19 cellular contexts compared by ENCODE assay signal in the genomic region with DNA sequence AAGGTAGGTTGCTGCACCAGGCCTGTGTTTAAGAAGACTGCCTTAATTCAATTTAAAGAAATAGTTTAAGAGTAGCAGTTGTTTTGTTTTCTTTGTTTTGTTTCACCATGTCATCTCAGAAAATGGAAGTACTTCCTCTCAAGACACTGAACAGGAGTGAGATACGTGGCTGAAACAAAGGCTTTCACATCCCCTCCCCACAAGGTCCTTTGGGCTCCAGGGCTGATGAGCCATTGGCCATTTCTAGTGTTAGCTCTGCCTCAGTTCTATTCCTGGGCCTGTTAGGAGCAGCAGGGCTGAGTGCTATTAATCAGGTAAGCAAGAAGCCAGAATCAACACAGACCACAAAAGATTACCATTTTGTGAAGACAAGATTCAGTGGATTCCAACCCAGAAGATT.
DNase-seq lines count a peak whose midpoint lies in the region; ATAC-seq, FAIRE-seq and TF ChIP-seq lines count a peak whose summit lies in the region.
"Had no signal": no experiment of that assay in that cellular context is flagged by ENCODE, and none has a peak within 500 bp of the region (broad histone marks: within the 10 kb centered on the region; RNA-seq: fewer than 3 reads in every experiment).

No MANE protein-coding gene starts in this region.

- FAIRE-seq in GM19239 (lab: Jason Lieb, UNC), result peak; percentile 37
- FAIRE-seq: K562 had no signal

- BruUV-seq in Calu3 (replicated peaks; lab: Mats Ljungman, UMichigan), result no TSS peak

- no peaks in the 10 kb centered on the region for H3K4me1 Mint-ChIP-seq in Calu3 (ENCODE audit: low read depth, unreplicated experiment)
- H3K4me1 Mint-ChIP-seq: activated naive CD8-positive, alpha-beta T cell treated with anti-CD3 and anti-CD28 coated beads, Interleukin-2, amount 10 ng/mL, durations not matched to agents 7 days and 5 days had no signal

- no peak overlapping the region for H3K27ac Mint-ChIP-seq in Calu3 (ENCODE audit: unreplicated experiment)
- H3K27ac Mint-ChIP-seq: activated naive CD8-positive, alpha-beta T cell treated with anti-CD3 and anti-CD28 coated beads, Interleukin-2, amount 10 ng/mL, durations not matched to agents 7 days and 5 days; effector memory CD8-positive, alpha-beta T cell; stimulated activated naive B cell treated with anti-CD40 and anti-IgM and Interleukin-4, amounts not matched to agents 10 μg/mL and 1 μg/mL and 100 μg/mL, for 72 hours had no signal

- DNase-seq in GM19239 (ENCODE audit: insufficient read length, low spot score) (no peak), testis (no peak), Calu3 (no peak), NCI-H2081 (lab: John Stamatoyannopoulos, UW) (no peak)
- no peak for DNase-seq in activated CD8-positive, alpha-beta memory T cell treated with anti-CD3 and anti-CD28 coated beads for 24 hours
- DNase-seq: activated CD4-positive, alpha-beta T cell treated with anti-CD3 and anti-CD28 coated beads for 4 hours; activated naive CD8-positive, alpha-beta T cell treated with anti-CD3 and anti-CD28 coated beads, Interleukin-2, amount 10 ng/mL, durations not matched to agents 7 days and 5 days; caudate nucleus; effector memory CD8-positive, alpha-beta T cell; NCI-H1417 treated with DMSO at 0.1 percent for 48 hours; NCI-H446; stimulated activated naive B cell treated with anti-CD40 and anti-IgM and Interleukin-4, amounts not matched to agents 10 μg/mL and 1 μg/mL and 100 μg/mL, for 72 hours; uterus had no signal

- intact Hi-C loops in testis (cut with DNase I; ENCODE audit: low total_unique reads), result no loop called here
- intact Hi-C loops in Calu3 (cut with micrococcal nuclease; ENCODE audit: unreplicated experiment), result no loop called here

- CTCF ChIA-PET in Calu3 (lab: Charles Lee), result interaction anchor here (2.0 kb wide), 1 partner anchor 11 kb away, joined by 5 read pairs; no protein-coding TSS in a partner anchor

- H3K4me3 Mint-ChIP-seq in Calu3 (ENCODE audit: low read depth, unreplicated experiment), result no peak overlapping the region
- H3K4me3 Mint-ChIP-seq: activated naive CD8-positive, alpha-beta T cell treated with anti-CD3 and anti-CD28 coated beads, Interleukin-2, amount 10 ng/mL, durations not matched to agents 7 days and 5 days; effector memory CD8-positive, alpha-beta T cell; stimulated activated naive B cell treated with anti-CD40 and anti-IgM and Interleukin-4, amounts not matched to agents 10 μg/mL and 1 μg/mL and 100 μg/mL, for 72 hours had no signal

- H3K4me1 ChIP-seq in testis, result peaks cover 22% of the 10 kb centered on the region
- H3K4me1 ChIP-seq: BLaER1, parathyroid adenoma, uterus had no signal

- peaks cover 55% of the 10 kb centered on the region for H3K27me3 Mint-ChIP-seq in Calu3 (ENCODE audit: unreplicated experiment)

- H3K9me3 ChIP-seq in testis, result no peaks in the 10 kb centered on the region
- H3K9me3 ChIP-seq: BLaER1, uterus had no signal

- TF ChIP-seq CTCF in testis (IDR thresholded peaks at IDR 0.05) (no peak), Calu3 (IDR thresholded peaks at IDR 0.05; ENCODE audit: unreplicated experiment) (no peak)

- H3K36me3 Mint-ChIP-seq in Calu3 (ENCODE audit: insufficient read depth, unreplicated experiment), result no peaks in the 10 kb centered on the region
- H3K36me3 Mint-ChIP-seq: activated naive CD8-positive, alpha-beta T cell treated with anti-CD3 and anti-CD28 coated beads, Interleukin-2, amount 10 ng/mL, durations not matched to agents 7 days and 5 days; stimulated activated naive B cell treated with anti-CD40 and anti-IgM and Interleukin-4, amounts not matched to agents 10 μg/mL and 1 μg/mL and 100 μg/mL, for 72 hours had no signal

- peak; percentile 80 for ATAC-seq in GM21723 (IDR thresholded peaks at IDR 0.05; ENCODE audit: unreplicated experiment)
- peak; percentile 64 for ATAC-seq in HG03175 (IDR thresholded peaks at IDR 0.05; ENCODE audit: unreplicated experiment)
- ATAC-seq: effector memory CD8-positive, alpha-beta T cell; K562 had no signal

- WGBS in testis, 2 donors, result 66 to 69% methylated on average over 1 of the region's 1 CpG

- H3K27ac ChIP-seq in testis, result peak overlapping the region; percentile 42 to 43
- H3K27ac ChIP-seq: BLaER1, parathyroid adenoma, skin epidermis, uterus had no signal

- no peaks in the 10 kb centered on the region for H3K36me3 ChIP-seq in testis (ENCODE audit: low read depth, missing control alignments)
- H3K36me3 ChIP-seq: BLaER1, uterus had no signal

- no peak for TF ChIP-seq POLR2A in testis (IDR thresholded peaks at IDR 0.05)

- H3K27me3 ChIP-seq in testis, result no peaks in the 10 kb centered on the region
- H3K27me3 ChIP-seq: BLaER1, uterus had no signal

- H3K9me3 Mint-ChIP-seq in Calu3 (ENCODE audit: low read depth, unreplicated experiment), result no peaks in the 10 kb centered on the region
- H3K9me3 Mint-ChIP-seq: activated naive CD8-positive, alpha-beta T cell treated with anti-CD3 and anti-CD28 coated beads, Interleukin-2, amount 10 ng/mL, durations not matched to agents 7 days and 5 days; effector memory CD8-positive, alpha-beta T cell; stimulated activated naive B cell treated with anti-CD40 and anti-IgM and Interleukin-4, amounts not matched to agents 10 μg/mL and 1 μg/mL and 100 μg/mL, for 72 hours had no signal

- no peak overlapping the region for H3K4me3 ChIP-seq in testis
- H3K4me3 ChIP-seq: BLaER1, K562, skin epidermis, uterus had no signal
